ENCODE assay signal across 27 cellular contexts in genomic region chr2:110735366-110735765, GRCh38. TPM values are rescaled to one million over a fixed set of nuclear protein-coding genes. Genes with fewer than 3 reads are reported as not detected.
DNase-seq lines count a peak whose midpoint lies in the region; ATAC-seq, FAIRE-seq and TF ChIP-seq lines count a peak whose summit lies in the region.
"Had no signal": no experiment of that assay in that cellular context is flagged by ENCODE, and none has a peak within 500 bp of the region (broad histone marks: within the 10 kb centered on the region; RNA-seq: fewer than 3 reads in every experiment).

No MANE protein-coding gene starts in this region.

- H3K23ac ChIP-seq in mesenchymal stem cell (ENCODE audit: low read length in 2 of 2) = no peak overlapping the region

- H3K9ac ChIP-seq in K562 (ENCODE audit: insufficient read depth in 1 of 2, low read depth in 2 of 2, low read length in 2 of 2) = no peak overlapping the region
- H3K9ac ChIP-seq in mesenchymal stem cell (ENCODE audit: low read length) = no peak overlapping the region

- no peak overlapping the region for H4K91ac ChIP-seq in mesenchymal stem cell (ENCODE audit: low read length)

- H3K9me3 ChIP-seq in K562 (replicated peaks; ENCODE audit: control insufficient read depth, insufficient read depth, low read depth, low read length) (no peaks in the 10 kb centered on the region), mesenchymal stem cell (ENCODE audit: control insufficient read depth, low read length) (peaks cover 37% of the 10 kb centered on the region), suprapubic skin (no peaks in the 10 kb centered on the region)

- CTCF ChIA-PET in K562 (lab: Yijun Ruan, JAX; ENCODE audit: low intra/inter-chr PET ratio) = no interaction called here

- no peak overlapping the region for H2BK120ac ChIP-seq in mesenchymal stem cell (ENCODE audit: low read depth, low read length)

- TF ChIP-seq EP300 in K562 (IDR thresholded peaks at IDR 0.05; ENCODE audit: low read length) = no peak
- TF ChIP-seq EP300 in suprapubic skin (IDR thresholded peaks at IDR 0.05) = no peak

- H3K14ac ChIP-seq in mesenchymal stem cell (ENCODE audit: low read length in 2 of 2) = peak overlapping the region in 1 of 2 experiments; percentile 21

- POLR2A ChIA-PET in K562 (lab: Yijun Ruan, JAX) = interaction anchor here (0.7 kb wide), 1 partner anchor 12 kb away, joined by 3 read pairs; no protein-coding TSS in a partner anchor

- no peak overlapping the region for H2BK15ac ChIP-seq in mesenchymal stem cell (ENCODE audit: low read depth, poor library complexity, severe bottlenecking)

- no peak overlapping the region for H3K27ac ChIP-seq in K562 (ENCODE audit: extremely low read depth, low read depth, low read length)
- H3K27ac ChIP-seq in mesenchymal stem cell (ENCODE audit: low read length, poor library complexity, severe bottlenecking) = no peak overlapping the region
- H3K27ac ChIP-seq in suprapubic skin = no peak overlapping the region
- H3K27ac ChIP-seq: ascending aorta, heart right ventricle, RWPE1 had no signal

- ATAC-seq in K562 = no peak
- no peak for ATAC-seq in HG02938 (IDR thresholded peaks at IDR 0.05; ENCODE audit: unreplicated experiment)
- no peak for ATAC-seq in GM19328 (IDR thresholded peaks at IDR 0.05; ENCODE audit: unreplicated experiment)
- ATAC-seq: activated T-cell treated with anti-CD3 and anti-CD28 coated beads, Interleukin-2, amount 50 U/mL, for 4 hours; heart right ventricle; naive thymus-derived CD8-positive, alpha-beta T cell had no signal

- no peak overlapping the region for H3K18ac ChIP-seq in mesenchymal stem cell (ENCODE audit: low read depth in 1 of 2, low read length in 2 of 2)

- no peak for TF ChIP-seq CTCF in NB4 (IDR thresholded peaks at IDR 0.05; ENCODE audit: low read depth, low read length)
- no peak for TF ChIP-seq CTCF in K562 (IDR thresholded peaks at IDR 0.05 in 2 of 3, conservative IDR thresholded peaks at IDR 0.05 in 1 of 3; ENCODE audit: insufficient read depth in 2 of 3, low read depth in 1 of 3, low read length in 3 of 3)
- no peak for TF ChIP-seq CTCF in suprapubic skin (IDR thresholded peaks at IDR 0.05)

- BruUV-seq in K562 (replicated peaks; lab: Mats Ljungman, UMichigan) = no TSS peak

- H3K4me2 ChIP-seq in K562 (ENCODE audit: insufficient read depth, low read length) = no peak overlapping the region
- H3K4me2 ChIP-seq in mesenchymal stem cell (ENCODE audit: low read length, poor library complexity, severe bottlenecking) = no peak overlapping the region

- intact Hi-C loops in K562 (cut with micrococcal nuclease) = no loop called here
- intact Hi-C loops in cardiac septum (cut with DNase I) = no loop called here

- H3K79me2 ChIP-seq in K562 (ENCODE audit: control insufficient read depth, insufficient read depth, low read length) = no peaks in the 10 kb centered on the region

- H2BK5ac ChIP-seq in mesenchymal stem cell (ENCODE audit: low read depth, low read length, poor library complexity, severe bottlenecking) = no peak overlapping the region

- peaks cover 31 to 55% of the 10 kb centered on the region in 2 experiments for H3K27me3 ChIP-seq in K562 (ENCODE audit: control insufficient read depth in 2 of 2, insufficient read depth in 2 of 2, low read length in 2 of 2)
- H3K27me3 ChIP-seq in mesenchymal stem cell (ENCODE audit: control insufficient read depth in 1 of 2, insufficient read depth in 1 of 2, low read length in 2 of 2) = peaks cover 71 to 92% of the 10 kb centered on the region in 2 experiments
- H3K27me3 ChIP-seq in suprapubic skin = peaks cover 97% of the 10 kb centered on the region

- H3K4me1 ChIP-seq in K562 (replicated peaks in 1 of 2; ENCODE audit: control insufficient read depth in 2 of 2, insufficient read depth in 2 of 2, low read length in 2 of 2) (peaks cover 0 to 16% of the 10 kb centered on the region in 2 experiments; a peak in 3 of 5 replicates), mesenchymal stem cell (ENCODE audit: control insufficient read depth, insufficient read depth, low read depth, low read length) (peaks cover 10% of the 10 kb centered on the region), suprapubic skin (peaks cover 11% of the 10 kb centered on the region)

- no peak overlapping the region for H3K4ac ChIP-seq in mesenchymal stem cell (ENCODE audit: low read depth in 1 of 2, low read length in 2 of 2)

- no peak overlapping the region for H2BK12ac ChIP-seq in mesenchymal stem cell (ENCODE audit: low read length in 2 of 2)

- H2AK5ac ChIP-seq in mesenchymal stem cell (ENCODE audit: low read length, severe bottlenecking) = no peak overlapping the region

- no peaks in the 10 kb centered on the region for H3K36me3 ChIP-seq in K562 (ENCODE audit: control insufficient read depth, insufficient read depth, low read length)
- H3K36me3 ChIP-seq in mesenchymal stem cell (ENCODE audit: control insufficient read depth in 1 of 2, insufficient read depth in 2 of 2, low read depth in 1 of 2, low read length in 2 of 2) = no peaks in the 10 kb centered on the region
- H3K36me3 ChIP-seq in suprapubic skin = no peaks in the 10 kb centered on the region
- H3K36me3 ChIP-seq: ascending aorta, heart right ventricle had no signal

- no peaks in the 10 kb centered on the region for H3K79me1 ChIP-seq in mesenchymal stem cell (replicated peaks; ENCODE audit: low read length, poor library complexity, severe bottlenecking)

- no peak for TF ChIP-seq POLR2A in NB4 (IDR thresholded peaks at IDR 0.05; ENCODE audit: extremely low read depth, insufficient read length)
- TF ChIP-seq POLR2A in K562 (conservative IDR thresholded peaks at IDR 0.05) = no peak
- no peak for TF ChIP-seq POLR2A in suprapubic skin (IDR thresholded peaks at IDR 0.05)

- in situ Hi-C loops in K562 (cut with MboI) = no loop called here

- no peaks in the 10 kb centered on the region for H4K20me1 ChIP-seq in K562 (replicated peaks; ENCODE audit: control insufficient read depth, insufficient read depth, low read length)

- H4K8ac ChIP-seq in mesenchymal stem cell (ENCODE audit: low read length) = no peak overlapping the region

- no peak for TF ChIP-seq RAD21 in K562 (CRISPR knock-in tag; conservative IDR thresholded peaks at IDR 0.05 in 1 of 2, IDR thresholded peaks at IDR 0.05 in 1 of 2)

- no peaks in the 10 kb centered on the region for H3K9me1 ChIP-seq in K562 (ENCODE audit: control insufficient read depth, insufficient read depth, low read length)

- DNase-seq in H4 (ENCODE audit: low spot score) = peak; percentile 85
- DNase-seq in NB4 (ENCODE audit: low read depth) = peak; percentile 40
- DNase-seq in K562 (ENCODE audit: extremely low read depth in 1 of 4, low spot score in 3 of 4) = no peak
- DNase-seq in mesenchymal stem cell = peak; percentile 23
- no peak for DNase-seq in suprapubic skin (ENCODE audit: low spot score in 2 of 2)
- DNase-seq in cardiac septum (ENCODE audit: low spot score) = no peak
- DNase-seq: activated CD4-positive, alpha-beta memory T cell treated with anti-CD3 and anti-CD28 coated beads, Interleukin-2, amount 10 ng/mL, durations not matched to agents 7 days and 5 days; activated naive CD4-positive, alpha-beta T cell treated with anti-CD3 and anti-CD28 coated beads, Interleukin-2, amount 10 ng/mL, durations not matched to agents 7 days and 5 days; activated T-cell treated with anti-CD3 and anti-CD28 coated beads, Interleukin-2, amount 50 U/mL, for 4 hours; GF-D8; heart right ventricle; islet precursor cell; KG1; mesendoderm; naive thymus-derived CD8-positive, alpha-beta T cell; NCI-H1092; NCI-H2107; stimulated activated CD4-positive, alpha-beta T cell treated with anti-CD3 and anti-CD28 coated beads, Interleukin-2, amount 100 ng/mL, for 48 hours; substantia nigra had no signal

- no peak overlapping the region for H3K4me3 ChIP-seq in NB4 (ENCODE audit: low read depth, low read length)
- H3K4me3 ChIP-seq in K562 = no peak overlapping the region
- no peak overlapping the region for H3K4me3 ChIP-seq in mesenchymal stem cell (ENCODE audit: insufficient read depth in 1 of 2, low read depth in 1 of 2, low read length in 2 of 2)
- H3K4me3 ChIP-seq in suprapubic skin = no peak overlapping the region
- H3K4me3 ChIP-seq: ascending aorta, heart right ventricle had no signal

- no peak for FAIRE-seq in K562 (lab: Jason Lieb, UNC)
- FAIRE-seq: GM12891, TTC549 had no signal

- 8% methylated on average over 4 of the region's 4 CpGs for WGBS in K562 (ENCODE audit: insufficient coverage, low coverage, missing lambda C conversion rate)
- 47% methylated on average over 3 of the region's 4 CpGs for WGBS in mesenchymal stem cell
- WGBS in suprapubic skin = 32% methylated on average over 4 of the region's 4 CpGs

- H2AFZ ChIP-seq in K562 (ENCODE audit: low read depth, low read length) = no peak overlapping the region
- H2AFZ ChIP-seq in mesenchymal stem cell (ENCODE audit: low read depth, low read length) = no peak overlapping the region

RNA-seq across cellular contexts. Expression of gene ACOXL, which starts 3.0 kb away (rescaled TPM):
- not detected in 2 replicates for total RNA-seq in H4 (2014; rRNA removed; shearing (Covaris generic))
- total RNA-seq in K562 (2011; cell fraction: chromatin; rRNA removed; ENCODE audit: low replicate concordance) = 0.35 and 0.42 TPM in 2 replicates
- total RNA-seq in K562 (2011; cell fraction: nucleolus; rRNA removed) = 0.17 and 0.53 TPM in 2 replicates
- total RNA-seq in K562 (2011; cell fraction: nucleoplasm; rRNA removed) = 0.23 and 0.59 TPM in 2 replicates
- not detected in 2 replicates for total RNA-seq in K562 (2014; rRNA removed)
- 0.06 TPM in 1 of 2 replicates, not detected in the other for total RNA-seq in K562 (2014; rRNA removed; fragmentation: Illumina TruSeq; extraction: Trizol)
- total RNA-seq in K562 (2015; rRNA removed; fragmentation: Illumina TruSeq; extraction: Trizol) = not detected in 2 replicates
- 0.22 and 0.31 TPM in 2 replicates for total RNA-seq in K562 (2021)
- polyA plus RNA-seq in K562 (2011; rRNA removed) = 0.49 and 0.56 TPM in 2 replicates
- polyA plus RNA-seq in K562 (2011; cell fraction: cytosol; rRNA removed) = 0.25 and 0.28 TPM in 2 replicates
- 0.52 and 0.82 TPM in 2 replicates for polyA plus RNA-seq in K562 (2011; cell fraction: nucleus; rRNA removed)
- polyA plus RNA-seq in K562 (2012) = 0.12 TPM in 1 of 2 replicates, not detected in the other
- not detected in 2 replicates for polyA plus RNA-seq in K562 (2014; fragmentation: Illumina TruSeq; extraction: Trizol)
- not detected for polyA plus RNA-seq in K562 (2014; fragmentation: Nextera tagmentation; extraction: Ambion mirVana)
- not detected in 2 replicates for polyA plus RNA-seq in K562 (2014; rRNA removed)
- polyA minus RNA-seq in K562 (2011; rRNA and poly(A)+ RNA removed) = 0.39 and 0.56 TPM in 2 replicates
- not detected in 2 replicates for polyA minus RNA-seq in K562 (2011; cell fraction: cytosol; rRNA and poly(A)+ RNA removed)
- polyA minus RNA-seq in K562 (2011; cell fraction: nucleus; rRNA and poly(A)+ RNA removed) = 0.44 and 0.94 TPM in 2 replicates
- 0.04 TPM for polyA plus RNA-seq in mesenchymal stem cell (2013, experiment 1 of 2)
- polyA plus RNA-seq in mesenchymal stem cell (2013, experiment 2 of 2) = 0.01 TPM
- under 1 TPM in 1 of 4 donors, not detected in 3; 0.64 TPM for total RNA-seq in suprapubic skin
- total RNA-seq in cardiac septum = not detected
- total RNA-seq: ascending aorta; B cell; heart right ventricle; naive thymus-derived CD8-positive, alpha-beta T cell; skeletal muscle tissue had no signal
- polyA plus RNA-seq: heart right ventricle; naive thymus-derived CD8-positive, alpha-beta T cell had no signal

RNA-seq across cellular contexts. Expression of gene BUB1, which starts 57.5 kb away (rescaled TPM):
- total RNA-seq in H4 (2014; rRNA removed; shearing (Covaris generic)) = 57.7 and 85.3 TPM in 2 replicates
- 202 and 532 TPM in 2 replicates for total RNA-seq in K562 (2011; cell fraction: chromatin; rRNA removed; ENCODE audit: low replicate concordance)
- total RNA-seq in K562 (2011; cell fraction: nucleolus; rRNA removed) = 140 and 174 TPM in 2 replicates
- 320 and 382 TPM in 2 replicates for total RNA-seq in K562 (2011; cell fraction: nucleoplasm; rRNA removed)
- total RNA-seq in K562 (2014; rRNA removed) (82.7 and 86.1 TPM in 2 replicates), K562 (2014; rRNA removed; fragmentation: Illumina TruSeq; extraction: Trizol) (139 and 151 TPM in 2 replicates), K562 (2015; rRNA removed; fragmentation: Illumina TruSeq; extraction: Trizol) (133 and 147 TPM in 2 replicates), K562 (2021) (88.8 and 93.0 TPM in 2 replicates), suprapubic skin (1 to 10 TPM; 1.2 to 7.7 (median 3.2) TPM), cardiac septum (0.83 TPM)
- polyA plus RNA-seq in K562 (2011; rRNA removed) (188 and 247 TPM in 2 replicates), K562 (2014; fragmentation: Illumina TruSeq; extraction: Trizol) (101 and 119 TPM in 2 replicates), K562 (2014; fragmentation: Nextera tagmentation; extraction: Ambion mirVana) (100 to 1,000 TPM in 1 of 2 experiments, 10 to 100 TPM in 1; 73.4 to 118 TPM), K562 (2014; rRNA removed) (85.3 and 92.0 TPM in 2 replicates)
- polyA plus RNA-seq in K562 (2011; cell fraction: cytosol; rRNA removed) = 61.6 and 97.3 TPM in 2 replicates
- polyA plus RNA-seq in K562 (2011; cell fraction: nucleus; rRNA removed) = 99.5 and 147 TPM in 2 replicates
- polyA plus RNA-seq in K562 (2012) = 53.5 and 75.2 TPM in 2 replicates
- polyA minus RNA-seq in K562 (2011; rRNA and poly(A)+ RNA removed) = 322 and 339 TPM in 2 replicates
- polyA minus RNA-seq in K562 (2011; cell fraction: cytosol; rRNA and poly(A)+ RNA removed) = 116 and 125 TPM in 2 replicates
- 137 and 229 TPM in 2 replicates for polyA minus RNA-seq in K562 (2011; cell fraction: nucleus; rRNA and poly(A)+ RNA removed)
- polyA plus RNA-seq in mesenchymal stem cell (2013, experiment 1 of 2) = 5.1 TPM
- polyA plus RNA-seq in mesenchymal stem cell (2013, experiment 2 of 2) = 5.3 TPM
- total RNA-seq: ascending aorta had no signal

Comparison
In these comparisons a context has a peak if more than half of its experiments do, and no peak if none do; other contexts are left out.
1. DNase-seq: peak in H4 (single experiment), NB4 (single experiment) and mesenchymal stem cell (single experiment); none in K562 (0 of 4), suprapubic skin (0 of 2) and cardiac septum (single experiment).